24 cellular contexts compared by ENCODE assay signal in the genomic region with DNA sequence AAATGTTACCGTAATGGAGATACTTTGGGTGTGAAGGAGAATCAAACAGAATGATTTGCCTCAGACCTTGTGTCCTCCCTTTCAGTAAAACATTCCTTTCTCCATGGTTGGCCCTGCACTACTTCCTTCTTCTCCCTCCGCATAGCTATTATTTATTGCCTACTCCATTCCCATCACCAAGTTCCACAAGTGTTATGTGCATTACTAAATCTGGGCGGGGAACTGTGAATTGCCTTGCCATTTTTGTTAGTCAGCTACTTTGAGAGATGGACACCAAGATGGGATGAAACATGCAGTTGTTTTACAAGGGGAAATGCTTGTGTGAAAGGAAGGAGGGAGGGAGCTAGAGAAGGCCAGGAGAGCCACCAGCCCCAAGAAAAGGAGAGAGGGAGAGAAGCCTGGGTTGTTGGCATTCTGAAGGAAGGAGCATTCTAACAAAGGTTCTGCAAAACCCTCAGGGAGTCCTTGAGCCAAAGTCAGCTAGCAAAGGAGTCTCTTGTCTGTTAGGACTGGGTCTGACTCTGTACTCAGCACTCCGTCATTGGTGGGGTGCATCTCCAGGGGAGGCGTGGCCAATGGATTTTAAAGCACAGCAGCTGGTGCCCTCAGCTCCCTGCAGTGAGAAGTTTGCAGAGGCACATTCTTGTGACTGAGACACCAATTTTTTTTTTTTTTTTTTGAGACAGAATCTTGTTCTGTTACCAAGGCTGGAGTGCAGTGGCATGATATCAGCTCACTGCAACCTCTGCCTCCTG.
DNase-seq lines count a peak whose midpoint lies in the region; FAIRE-seq and TF ChIP-seq lines count a peak whose summit lies in the region.
"Had no signal": no experiment of that assay in that cellular context is flagged by ENCODE, and none has a peak within 500 bp of the region (broad histone marks: within the 10 kb centered on the region; RNA-seq: fewer than 3 reads in every experiment).

No MANE protein-coding gene starts in this region.

- H3K23ac ChIP-seq in mesendoderm (ENCODE audit: low read length): no peak overlapping the region

- H3K4me3 ChIP-seq in bronchial epithelial cell (ENCODE audit: low read depth, low read length) (no peak overlapping the region), mesendoderm (ENCODE audit: low read length) (no peak overlapping the region), small intestine (ENCODE audit: low read depth in 1 of 2, low read length in 2 of 2) (no peak overlapping the region)
- H3K4me3 ChIP-seq: testis had no signal

- DNase-seq in EL (peak; percentile 30), HFFc6 (peak; percentile 17), bronchial epithelial cell (ENCODE audit: low read depth) (peak; percentile 12), mesendoderm (peak; percentile 25), inferior parietal cortex (ENCODE audit: extremely low spot score) (no peak), small intestine (no peak)
- no peak for DNase-seq in activated naive CD4-positive, alpha-beta T cell (lab: John Stamatoyannopoulos, UW)
- DNase-seq: activated CD4-positive, alpha-beta T cell treated with anti-CD3 and anti-CD28 coated beads, Interleukin-2, amount 10 ng/mL, durations not matched to agents 7 days and 5 days; aorta; central memory CD4-positive, alpha-beta T cell; dermis blood vessel endothelial cell; DND-41; HCEC 1CT; KBM-7; kidney; NCI-H1436 treated with DMSO at 0.1 percent for 48 hours; nucleus accumbens; PC-3; SHP77 treated with DMSO at 0.1 percent for 48 hours; stimulated activated CD4-positive, alpha-beta T cell treated with anti-CD3 and anti-CD28 coated beads, Interleukin-2, amount 100 ng/mL, for 48 hours; stimulated activated naive CD4-positive, alpha-beta T cell; testis had no signal

- no peaks in the 10 kb centered on the region for H3K79me2 ChIP-seq in mesendoderm (ENCODE audit: control insufficient read depth, insufficient read depth, low read length)

- H3K56ac ChIP-seq in mesendoderm (ENCODE audit: low read length): no peak overlapping the region

- H3K79me1 ChIP-seq in mesendoderm (ENCODE audit: low read length): no peaks in the 10 kb centered on the region

- no peak overlapping the region for H4K8ac ChIP-seq in mesendoderm (ENCODE audit: low read depth, low read length)

- no peak overlapping the region for H2BK120ac ChIP-seq in mesendoderm (ENCODE audit: low read depth, low read length)

- H3K9ac ChIP-seq in mesendoderm (ENCODE audit: low read length): no peak overlapping the region

- H3K27ac ChIP-seq in mesendoderm (ENCODE audit: low read depth, low read length): no peak overlapping the region
- H3K27ac ChIP-seq in small intestine (ENCODE audit: low read depth in 1 of 2, low read length in 1 of 2): no peak overlapping the region
- H3K27ac ChIP-seq: testis had no signal

- H3K27me3 Mint-ChIP-seq in HFFc6 (ENCODE audit: insufficient read depth): peaks cover 6% of the 10 kb centered on the region; the same call in 1 of the 2 replicates

- no peaks in the 10 kb centered on the region for H3K36me3 Mint-ChIP-seq in HFFc6 (ENCODE audit: low read depth)
- H3K36me3 Mint-ChIP-seq: activated naive CD4-positive, alpha-beta T cell treated with anti-CD3 and anti-CD28 coated beads, Interleukin-2, amount 50 U/mL, for 72 hours had no signal

- H2BK5ac ChIP-seq in mesendoderm (ENCODE audit: low read length): no peak overlapping the region

- no peak overlapping the region for H3K4me2 ChIP-seq in mesendoderm (ENCODE audit: low read length)

- no peak overlapping the region for H3K18ac ChIP-seq in mesendoderm (ENCODE audit: low read length)

- peaks cover 13% of the 10 kb centered on the region for H3K4me1 Mint-ChIP-seq in HFFc6 (ENCODE audit: low read depth)
- H3K4me1 Mint-ChIP-seq: B cell had no signal

- H3K4me3 Mint-ChIP-seq in HFFc6: no peak overlapping the region
- H3K4me3 Mint-ChIP-seq: activated CD4-positive, alpha-beta T cell treated with anti-CD3 and anti-CD28 coated beads, Interleukin-2, amount 10 ng/mL, durations not matched to agents 7 days and 5 days; B cell had no signal

- no peak overlapping the region for H4K5ac ChIP-seq in mesendoderm (ENCODE audit: low read length)

- FAIRE-seq in bronchial epithelial cell (lab: Jason Lieb, UNC): no peak
- no peak for FAIRE-seq in small intestine (lab: Jason Lieb, UNC)
- FAIRE-seq: kidney had no signal

- no peak overlapping the region for H2BK15ac ChIP-seq in mesendoderm (replicated peaks; ENCODE audit: low read depth)

- no peaks in the 10 kb centered on the region for H3K9me3 ChIP-seq in small intestine (ENCODE audit: control insufficient read depth, low read depth)
- H3K9me3 ChIP-seq: testis had no signal

- no peak overlapping the region for H2AK5ac ChIP-seq in mesendoderm (ENCODE audit: low read length)

- no peak overlapping the region for H3K4ac ChIP-seq in mesendoderm (ENCODE audit: low read depth, low read length)

- H3K27ac Mint-ChIP-seq in HFFc6: no peak overlapping the region
- H3K27ac Mint-ChIP-seq: activated CD4-positive, alpha-beta T cell treated with anti-CD3 and anti-CD28 coated beads, Interleukin-2, amount 10 ng/mL, durations not matched to agents 7 days and 5 days; activated naive CD4-positive, alpha-beta T cell treated with anti-CD3 and anti-CD28 coated beads, Interleukin-2, amount 50 U/mL, for 72 hours; B cell had no signal

- H3K36me3 ChIP-seq in bronchial epithelial cell (ENCODE audit: control insufficient read depth, insufficient read depth, low read length) (no peaks in the 10 kb centered on the region), mesendoderm (ENCODE audit: control insufficient read depth, insufficient read depth, low read length) (no peaks in the 10 kb centered on the region), small intestine (ENCODE audit: control insufficient read depth in 2 of 2, insufficient read depth in 2 of 2, low read length in 2 of 2) (no peaks in the 10 kb centered on the region)

- H3K4me1 ChIP-seq in mesendoderm (ENCODE audit: control insufficient read depth, low read depth, low read length) (no peaks in the 10 kb centered on the region), small intestine (ENCODE audit: control insufficient read depth in 2 of 2, insufficient read depth in 1 of 2, low read depth in 1 of 2, low read length in 1 of 2) (no peaks in the 10 kb centered on the region)
- H3K4me1 ChIP-seq: testis had no signal

- TF ChIP-seq CTCF in HFFc6 (IDR thresholded peaks at IDR 0.05) (no peak), bronchial epithelial cell (IDR thresholded peaks at IDR 0.05; ENCODE audit: insufficient read depth, low read length, severe bottlenecking) (no peak)

- H3K27me3 ChIP-seq in bronchial epithelial cell (ENCODE audit: control insufficient read depth, insufficient read depth, low read length) (no peaks in the 10 kb centered on the region), mesendoderm (ENCODE audit: insufficient read depth, low read length, poor library complexity) (no peaks in the 10 kb centered on the region), small intestine (ENCODE audit: control insufficient read depth in 2 of 2, insufficient read depth in 2 of 2, low read length in 2 of 2) (no peaks in the 10 kb centered on the region)
- H3K27me3 ChIP-seq: testis had no signal

- H3K9me3 Mint-ChIP-seq in HFFc6: no peaks in the 10 kb centered on the region
- H3K9me3 Mint-ChIP-seq: activated CD4-positive, alpha-beta T cell treated with anti-CD3 and anti-CD28 coated beads, Interleukin-2, amount 10 ng/mL, durations not matched to agents 7 days and 5 days; activated naive CD4-positive, alpha-beta T cell treated with anti-CD3 and anti-CD28 coated beads, Interleukin-2, amount 50 U/mL, for 72 hours had no signal

- no CpG with 5 or more reads among the region's 5 CpGs for WGBS in mesendoderm (ENCODE audit: extremely low coverage, insufficient coverage, low lambda C conversion rate)
- WGBS in small intestine, 3 donors: 74 to 86% (median 82%) methylated on average over 5 of the region's 5 CpGs

Comparison
In these comparisons a context has a peak if more than half of its experiments do, and no peak if none do; other contexts are left out.
1. DNase-seq: peak in EL (single experiment), HFFc6 (single experiment), bronchial epithelial cell (single experiment) and mesendoderm (single experiment); none in inferior parietal cortex (single experiment), small intestine (single experiment) and activated naive CD4-positive, alpha-beta T cell (0 of 4).